In the genomic region with DNA sequence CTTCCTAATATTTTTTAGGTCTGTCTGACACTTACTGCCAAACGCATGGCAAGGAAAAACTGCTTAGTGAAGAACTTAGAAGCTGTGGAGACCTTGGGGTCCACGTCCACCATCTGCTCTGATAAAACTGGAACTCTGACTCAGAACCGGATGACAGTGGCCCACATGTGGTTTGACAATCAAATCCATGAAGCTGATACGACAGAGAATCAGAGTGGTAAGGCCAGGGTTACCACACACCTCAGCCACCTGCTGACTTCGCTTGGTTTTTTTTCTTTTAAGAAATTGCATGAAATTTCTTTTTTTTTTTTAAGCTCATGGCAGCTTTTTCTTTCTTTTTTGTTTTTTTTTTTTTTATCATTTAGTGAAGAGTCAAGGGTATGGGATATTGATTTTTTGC, we compare ENCODE assay signal across 12 cellular contexts. TPM values are rescaled to one million over a fixed set of nuclear protein-coding genes. Genes with fewer than 3 reads are reported as not detected.
A peak's percentile ranks its signal among the peaks of the same experiment; 100 is the strongest.
DNase-seq lines count a peak whose midpoint lies in the region; ATAC-seq and TF ChIP-seq lines count a peak whose summit lies in the region.
"Had no signal": no experiment of that assay in that cellular context is flagged by ENCODE, and none has a peak within 500 bp of the region (broad histone marks: within the 10 kb centered on the region; RNA-seq: fewer than 3 reads in every experiment).

No MANE protein-coding gene starts in this region.

- no peaks in the 10 kb centered on the region for H3K27me3 ChIP-seq in tibial nerve
- H3K27me3 ChIP-seq: foreskin keratinocyte had no signal

- CTCF ChIA-PET in activated CD8-positive, alpha-beta memory T cell treated with anti-CD3 and anti-CD28 coated beads, Interleukin-2, amount 10 ng/mL, durations not matched to agents 7 days and 5 days (lab: Charles Lee): interaction anchor here (0.8 to 2.2 kb wide), 4 partner anchors 13 to 670 kb away, joined by 3 to 15 read pairs (median 4); a partner anchor contains a TSS

- H3K9me3 ChIP-seq in tibial nerve: no peaks in the 10 kb centered on the region

- no peak overlapping the region for H3K4me3 ChIP-seq in tibial nerve

- H3K36me3 Mint-ChIP-seq in activated CD8-positive, alpha-beta memory T cell treated with anti-CD3 and anti-CD28 coated beads, Interleukin-2, amount 10 ng/mL, durations not matched to agents 7 days and 5 days: peaks cover 76% of the 10 kb centered on the region

- H3K36me3 ChIP-seq in tibial nerve: peaks cover 0 to 100% (median 34%) of the 10 kb centered on the region in 3 donors

- H3K27ac ChIP-seq in tibial nerve: no peak overlapping the region
- H3K27ac ChIP-seq: foreskin keratinocyte had no signal

- TF ChIP-seq CTCF in tibial nerve (IDR thresholded peaks at IDR 0.05): no peak

- no peaks in the 10 kb centered on the region for H3K27me3 Mint-ChIP-seq in activated CD8-positive, alpha-beta memory T cell treated with anti-CD3 and anti-CD28 coated beads, Interleukin-2, amount 10 ng/mL, durations not matched to agents 7 days and 5 days

- no peaks in the 10 kb centered on the region for H3K4me1 ChIP-seq in tibial nerve

- H3K27ac Mint-ChIP-seq in activated CD8-positive, alpha-beta memory T cell treated with anti-CD3 and anti-CD28 coated beads, Interleukin-2, amount 10 ng/mL, durations not matched to agents 7 days and 5 days: peak overlapping the region; percentile 48

- H3K4me3 Mint-ChIP-seq in activated CD8-positive, alpha-beta memory T cell treated with anti-CD3 and anti-CD28 coated beads, Interleukin-2, amount 10 ng/mL, durations not matched to agents 7 days and 5 days: no peak overlapping the region
- H3K4me3 Mint-ChIP-seq: brain had no signal

- WGBS in tibial nerve, 2 donors: 92 to 95% methylated on average over 5 of the region's 5 CpGs

- TF ChIP-seq EP300 in tibial nerve (IDR thresholded peaks at IDR 0.05): no peak

- H3K4me1 Mint-ChIP-seq in activated CD8-positive, alpha-beta memory T cell treated with anti-CD3 and anti-CD28 coated beads, Interleukin-2, amount 10 ng/mL, durations not matched to agents 7 days and 5 days: peaks cover 51% of the 10 kb centered on the region

- peak; percentile 86 for DNase-seq in activated CD8-positive, alpha-beta memory T cell treated with anti-CD3 and anti-CD28 coated beads, Interleukin-2, amount 10 ng/mL, durations not matched to agents 7 days and 5 days
- DNase-seq in activated CD8-positive, alpha-beta memory T cell treated with anti-CD3 and anti-CD28 coated beads for 24 hours: no peak
- peak; percentile 35 for DNase-seq in activated CD8-positive, alpha-beta memory T cell treated with anti-CD3 and anti-CD28 coated beads, Interleukin-2, amount 50 U/mL, for 4 hours
- peak; percentile 43 to 45 for DNase-seq in stimulated activated CD8-positive, alpha-beta memory T cell treated with anti-CD3 and anti-CD28 coated beads, Interleukin-15, amount 100 ng/mL, for 48 hours (ENCODE audit: low read depth in 2 of 2)
- DNase-seq in tibial nerve (ENCODE audit: low spot score in 2 of 2) (no peak), NCI-H2029 (lab: John Stamatoyannopoulos, UW) (no peak)
- DNase-seq: foreskin keratinocyte, NCI-H146, SW 1271 had no signal

- no peaks in the 10 kb centered on the region for H3K9me3 Mint-ChIP-seq in activated CD8-positive, alpha-beta memory T cell treated with anti-CD3 and anti-CD28 coated beads, Interleukin-2, amount 10 ng/mL, durations not matched to agents 7 days and 5 days (ENCODE audit: low read depth)
- H3K9me3 Mint-ChIP-seq: brain had no signal

- no peak for TF ChIP-seq POLR2A in tibial nerve (IDR thresholded peaks at IDR 0.05)

- ATAC-seq in activated CD8-positive, alpha-beta memory T cell treated with anti-CD3 and anti-CD28 coated beads, Interleukin-2, amount 10 ng/mL, durations not matched to agents 7 days and 5 days: peak; percentile 90
- peak; percentile 63 for ATAC-seq in HG03064 (IDR thresholded peaks at IDR 0.05; ENCODE audit: low read depth, unreplicated experiment)
- no peak for ATAC-seq in GM18861 (IDR thresholded peaks at IDR 0.05; ENCODE audit: unreplicated experiment)
- ATAC-seq: foreskin keratinocyte had no signal

RNA-seq across cellular contexts. Expression of a gene that starts 17.2 kb away (rescaled TPM):
- total RNA-seq in activated CD8-positive, alpha-beta memory T cell treated with anti-CD3 and anti-CD28 coated beads, Interleukin-2, amount 10 ng/mL, durations not matched to agents 7 days and 5 days: 100 to 1,000 TPM; 169 to 206 TPM
- total RNA-seq in tibial nerve: 100 to 1,000 TPM; 226 to 325 (median 267) TPM

Comparison
In these comparisons a context has a peak if more than half of its experiments do, and no peak if none do; other contexts are left out.
1. DNase-seq: peak in activated CD8-positive, alpha-beta memory T cell treated with anti-CD3 and anti-CD28 coated beads, Interleukin-2, amount 10 ng/mL, durations not matched to agents 7 days and 5 days (single experiment), activated CD8-positive, alpha-beta memory T cell treated with anti-CD3 and anti-CD28 coated beads, Interleukin-2, amount 50 U/mL, for 4 hours (single experiment) and stimulated activated CD8-positive, alpha-beta memory T cell treated with anti-CD3 and anti-CD28 coated beads, Interleukin-15, amount 100 ng/mL, for 48 hours (2 of 2); none in activated CD8-positive, alpha-beta memory T cell treated with anti-CD3 and anti-CD28 coated beads for 24 hours (single experiment), tibial nerve (0 of 2) and NCI-H2029 (single experiment).